Comparison of ENCODE assay signal across 8 cellular contexts in the genomic region with DNA sequence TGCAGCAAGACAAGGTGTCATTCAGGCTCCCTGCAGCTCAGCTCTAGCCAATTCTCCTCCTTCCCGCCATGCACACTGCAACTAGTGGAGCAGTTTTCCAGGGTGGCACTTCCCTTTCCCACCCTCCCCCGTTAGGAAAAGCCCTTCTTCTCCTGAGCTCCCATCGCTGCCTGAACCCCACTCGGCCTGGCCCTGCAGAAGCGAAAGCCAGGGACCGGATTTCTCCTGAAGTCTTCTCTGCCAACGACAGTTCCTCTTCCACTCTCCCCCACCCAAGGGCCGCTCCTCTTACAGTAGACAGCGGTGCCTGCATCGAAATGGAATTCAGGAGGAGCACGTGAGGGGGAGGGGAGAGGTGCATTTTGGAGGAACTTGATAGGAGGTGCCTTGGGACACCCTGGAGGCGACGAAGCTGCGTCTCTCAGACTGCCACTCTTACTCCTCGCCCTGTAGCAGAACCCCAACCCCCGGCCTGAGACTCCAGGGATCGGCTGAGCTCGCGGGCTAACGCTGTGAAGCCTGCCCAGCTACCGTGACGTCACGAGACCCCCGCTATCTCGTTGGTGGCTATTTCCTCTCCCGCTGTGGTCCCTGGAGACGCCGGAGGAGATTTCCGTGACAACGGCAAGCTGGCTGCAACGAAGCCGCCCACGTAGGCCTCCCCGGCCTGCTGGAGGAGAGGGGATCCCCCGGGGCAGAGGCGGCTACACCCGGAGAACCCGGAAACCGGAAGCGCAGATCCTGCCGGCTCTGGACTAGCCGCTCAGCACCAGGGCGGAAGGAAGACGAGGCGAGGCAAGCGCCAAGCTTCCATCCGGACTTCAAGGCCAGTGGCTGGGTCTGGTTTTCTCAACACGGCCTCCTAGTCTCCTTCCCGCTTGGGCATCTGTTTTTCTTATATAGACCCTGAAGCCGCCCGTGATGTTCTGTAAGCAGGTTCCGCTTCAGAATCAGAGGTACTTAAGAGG.
A peak's percentile ranks its signal among the peaks of the same experiment; 100 is the strongest.
DNase-seq lines count a peak whose midpoint lies in the region; ATAC-seq and TF ChIP-seq lines count a peak whose summit lies in the region.

No MANE protein-coding gene starts in this region.

- peaks cover 0 to 4% (median 0%) of the 10 kb centered on the region in 7 donors for H3K9me3 Mint-ChIP-seq in CD14-positive monocyte

- 5% methylated on average over 52 of the region's 52 CpGs for WGBS in liver

- peak overlapping the region; percentile 86 to 92 for H3K4me3 Mint-ChIP-seq in CD14-positive monocyte

- no peak for TF ChIP-seq CTCF in CD14-positive monocyte (IDR thresholded peaks at IDR 0.05)
- TF ChIP-seq CTCF in liver (IDR thresholded peaks at IDR 0.05; ENCODE audit: low read depth, low read length, missing input control): peak; percentile 4

- DNase-seq in CD14-positive monocyte (ENCODE audit: low spot score) (peak; percentile 90), NCI-H748 (lab: John Stamatoyannopoulos, UW; ENCODE audit: unreplicated experiment) (peak; percentile 97), dermis blood vessel endothelial cell (peak; percentile 97)
- DNase-seq in activated CD4-positive, alpha-beta T cell treated with anti-CD3 and anti-CD28 coated beads, Interleukin-2, amount 50 U/mL, for 4 hours: peak; percentile 95 to 97
- peak; percentile 98 for DNase-seq in stimulated activated CD4-positive, alpha-beta T cell treated with anti-CD3 and anti-CD28 coated beads, Interleukin-4, amount 100 ng/mL, for 1 hour

- peak; percentile 96 for ATAC-seq in GM19395 (IDR thresholded peaks at IDR 0.05; ENCODE audit: unreplicated experiment)
- ATAC-seq in HG03558 (IDR thresholded peaks at IDR 0.05; ENCODE audit: extremely low read depth, unreplicated experiment): peak; percentile 84

- H3K27me3 Mint-ChIP-seq in CD14-positive monocyte (ENCODE audit: low read depth in 3 of 3): peaks cover 0 to 2% (median 0%) of the 10 kb centered on the region in 3 donors

- peak overlapping the region; percentile 22 to 61 for H3K27ac ChIP-seq in liver (ENCODE audit: low read depth in 1 of 2, low read length in 2 of 2)

- peaks cover 4 to 5% of the 10 kb centered on the region in 2 donors for H3K36me3 Mint-ChIP-seq in CD14-positive monocyte

- no peaks in the 10 kb centered on the region for H3K36me3 ChIP-seq in liver (ENCODE audit: control insufficient read depth in 4 of 4, insufficient read depth in 3 of 4, low read depth in 1 of 4, low read length in 3 of 4)

- H3K4me1 ChIP-seq in liver (ENCODE audit: control insufficient read depth in 4 of 4, insufficient read depth in 4 of 4, low read length in 3 of 4): peaks cover 3 to 19% (median 11%) of the 10 kb centered on the region in 4 donors

- intact Hi-C loops in CD14-positive monocyte (cut with micrococcal nuclease): loop anchor here in 1 of 2 donors (5.0 kb wide), 1 partner anchor 111 kb away; a partner anchor contains a TSS

- no peaks in the 10 kb centered on the region for H3K27me3 ChIP-seq in liver (ENCODE audit: control insufficient read depth in 4 of 4, insufficient read depth in 4 of 4, low read length in 3 of 4)

- peak overlapping the region; percentile 62 to 76 (median 74) for H3K4me3 ChIP-seq in liver (ENCODE audit: low read depth in 1 of 3, low read length in 3 of 3)

- peak overlapping the region; percentile 96 to 99 (median 97) for H3K27ac Mint-ChIP-seq in CD14-positive monocyte

- peaks cover 41% of the 10 kb centered on the region for H3K4me1 Mint-ChIP-seq in CD14-positive monocyte

- peak in 1 of 2 donors; percentile 20 for TF ChIP-seq RAD21 in liver (IDR thresholded peaks at IDR 0.05)

- H3K9me3 ChIP-seq in liver (ENCODE audit: control insufficient read depth in 4 of 4, low read length in 3 of 4): no peaks in the 10 kb centered on the region

- H3K9ac ChIP-seq in liver (ENCODE audit: low read depth in 1 of 2, low read length in 2 of 2): peak overlapping the region; percentile 2 to 41

TF ChIP-seq in liver, 16 proteins besides CTCF, POLR2A, EP300 and RAD21:
- TF ChIP-seq NR2F2 (IDR thresholded peaks at IDR 0.05) (peak; percentile 85), TAF1 (conservative IDR thresholded peaks at IDR 0.05) (no peak), GABPA (IDR thresholded peaks at IDR 0.05 in 1 of 2, conservative IDR thresholded peaks at IDR 0.05 in 1 of 2) (peak; percentile 75 to 89), JUND (IDR thresholded peaks at IDR 0.05) (peak in 1 of 2 donors; percentile 12), RXRA (IDR thresholded peaks at IDR 0.05) (peak; percentile 9 to 13), SP1 (IDR thresholded peaks at IDR 0.05) (peak; percentile 52), YY1 (IDR thresholded peaks at IDR 0.05) (peak; percentile 45), HNF4G (IDR thresholded peaks at IDR 0.05) (no peak), EGR1 (IDR thresholded peaks at IDR 0.05; ENCODE audit: low read depth in 2 of 2) (peak; percentile 87 to 93)
- TF ChIP-seq, protein P1, sequence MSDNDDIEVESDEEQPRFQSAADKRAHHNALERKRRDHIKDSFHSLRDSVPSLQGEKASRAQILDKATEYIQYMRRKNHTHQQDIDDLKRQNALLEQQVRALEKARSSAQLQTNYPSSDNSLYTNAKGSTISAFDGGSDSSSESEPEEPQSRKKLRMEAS (IDR thresholded peaks at IDR 0.05): peak; percentile 93
- TF ChIP-seq, protein P2, sequence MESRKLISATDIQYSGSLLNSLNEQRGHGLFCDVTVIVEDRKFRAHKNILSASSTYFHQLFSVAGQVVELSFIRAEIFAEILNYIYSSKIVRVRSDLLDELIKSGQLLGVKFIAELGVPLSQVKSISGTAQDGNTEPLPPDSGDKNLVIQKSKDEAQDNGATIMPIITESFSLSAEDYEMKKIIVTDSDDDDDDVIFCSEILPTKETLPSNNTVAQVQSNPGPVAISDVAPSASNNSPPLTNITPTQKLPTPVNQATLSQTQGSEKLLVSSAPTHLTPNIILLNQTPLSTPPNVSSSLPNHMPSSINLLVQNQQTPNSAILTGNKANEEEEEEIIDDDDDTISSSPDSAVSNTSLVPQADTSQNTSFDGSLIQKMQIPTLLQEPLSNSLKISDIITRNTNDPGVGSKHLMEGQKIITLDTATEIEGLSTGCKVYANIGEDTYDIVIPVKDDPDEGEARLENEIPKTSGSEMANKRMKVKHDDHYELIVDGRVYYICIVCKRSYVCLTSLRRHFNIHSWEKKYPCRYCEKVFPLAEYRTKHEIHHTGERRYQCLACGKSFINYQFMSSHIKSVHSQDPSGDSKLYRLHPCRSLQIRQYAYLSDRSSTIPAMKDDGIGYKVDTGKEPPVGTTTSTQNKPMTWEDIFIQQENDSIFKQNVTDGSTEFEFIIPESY (IDR thresholded peaks at IDR 0.05): no peak
- TF ChIP-seq, protein P3, sequence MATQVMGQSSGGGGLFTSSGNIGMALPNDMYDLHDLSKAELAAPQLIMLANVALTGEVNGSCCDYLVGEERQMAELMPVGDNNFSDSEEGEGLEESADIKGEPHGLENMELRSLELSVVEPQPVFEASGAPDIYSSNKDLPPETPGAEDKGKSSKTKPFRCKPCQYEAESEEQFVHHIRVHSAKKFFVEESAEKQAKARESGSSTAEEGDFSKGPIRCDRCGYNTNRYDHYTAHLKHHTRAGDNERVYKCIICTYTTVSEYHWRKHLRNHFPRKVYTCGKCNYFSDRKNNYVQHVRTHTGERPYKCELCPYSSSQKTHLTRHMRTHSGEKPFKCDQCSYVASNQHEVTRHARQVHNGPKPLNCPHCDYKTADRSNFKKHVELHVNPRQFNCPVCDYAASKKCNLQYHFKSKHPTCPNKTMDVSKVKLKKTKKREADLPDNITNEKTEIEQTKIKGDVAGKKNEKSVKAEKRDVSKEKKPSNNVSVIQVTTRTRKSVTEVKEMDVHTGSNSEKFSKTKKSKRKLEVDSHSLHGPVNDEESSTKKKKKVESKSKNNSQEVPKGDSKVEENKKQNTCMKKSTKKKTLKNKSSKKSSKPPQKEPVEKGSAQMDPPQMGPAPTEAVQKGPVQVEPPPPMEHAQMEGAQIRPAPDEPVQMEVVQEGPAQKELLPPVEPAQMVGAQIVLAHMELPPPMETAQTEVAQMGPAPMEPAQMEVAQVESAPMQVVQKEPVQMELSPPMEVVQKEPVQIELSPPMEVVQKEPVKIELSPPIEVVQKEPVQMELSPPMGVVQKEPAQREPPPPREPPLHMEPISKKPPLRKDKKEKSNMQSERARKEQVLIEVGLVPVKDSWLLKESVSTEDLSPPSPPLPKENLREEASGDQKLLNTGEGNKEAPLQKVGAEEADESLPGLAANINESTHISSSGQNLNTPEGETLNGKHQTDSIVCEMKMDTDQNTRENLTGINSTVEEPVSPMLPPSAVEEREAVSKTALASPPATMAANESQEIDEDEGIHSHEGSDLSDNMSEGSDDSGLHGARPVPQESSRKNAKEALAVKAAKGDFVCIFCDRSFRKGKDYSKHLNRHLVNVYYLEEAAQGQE (IDR thresholded peaks at IDR 0.05): peak; percentile 40
TF ChIP-seq in liver: peak in this region for 9.

Comparison
In these comparisons a context has a peak if more than half of its experiments do, and no peak if none do; other contexts are left out.
1. Peak in every context shown above with its lines: DNase-seq, ATAC-seq, H3K4me3 ChIP-seq and H3K27ac ChIP-seq.